ENCODE assay signal across 1 cellular context in genomic region chr5:97986069-97986468, GRCh38.
TF ChIP-seq lines count a peak whose summit lies in the region.

No MANE protein-coding gene starts in this region.

TF ChIP-seq in GM23338, 12 proteins besides CTCF, POLR2A, EP300 and RAD21 (continued from another document):
- TF ChIP-seq ETS1 (IDR thresholded peaks at IDR 0.05) (no peak), ZNF331 (CRISPR knock-in tag; IDR thresholded peaks at IDR 0.05; ENCODE audit: low read depth) (no peak), ZNF114 (CRISPR knock-in tag; IDR thresholded peaks at IDR 0.05) (no peak), STAT1 (IDR thresholded peaks at IDR 0.05; ENCODE audit: unreplicated experiment) (no peak), EZH2 (IDR thresholded peaks at IDR 0.05; ENCODE audit: low read depth, unreplicated experiment) (no peak), NANOG (IDR thresholded peaks at IDR 0.05; ENCODE audit: borderline replicate concordance) (no peak), JUNB (IDR thresholded peaks at IDR 0.05; ENCODE audit: unreplicated experiment) (no peak), EZH2phosphoT487 (IDR thresholded peaks at IDR 0.05; ENCODE audit: unreplicated experiment) (no peak), CREB1 (CRISPR knock-in tag; IDR thresholded peaks at IDR 0.05; ENCODE audit: low read depth) (no peak), POLR2AphosphoS5 (IDR thresholded peaks at IDR 0.05; ENCODE audit: low read depth) (no peak), REST (IDR thresholded peaks at IDR 0.05; ENCODE audit: unreplicated experiment) (no peak)
